ENCODE assay signal across 9 cellular contexts in the genomic region with DNA sequence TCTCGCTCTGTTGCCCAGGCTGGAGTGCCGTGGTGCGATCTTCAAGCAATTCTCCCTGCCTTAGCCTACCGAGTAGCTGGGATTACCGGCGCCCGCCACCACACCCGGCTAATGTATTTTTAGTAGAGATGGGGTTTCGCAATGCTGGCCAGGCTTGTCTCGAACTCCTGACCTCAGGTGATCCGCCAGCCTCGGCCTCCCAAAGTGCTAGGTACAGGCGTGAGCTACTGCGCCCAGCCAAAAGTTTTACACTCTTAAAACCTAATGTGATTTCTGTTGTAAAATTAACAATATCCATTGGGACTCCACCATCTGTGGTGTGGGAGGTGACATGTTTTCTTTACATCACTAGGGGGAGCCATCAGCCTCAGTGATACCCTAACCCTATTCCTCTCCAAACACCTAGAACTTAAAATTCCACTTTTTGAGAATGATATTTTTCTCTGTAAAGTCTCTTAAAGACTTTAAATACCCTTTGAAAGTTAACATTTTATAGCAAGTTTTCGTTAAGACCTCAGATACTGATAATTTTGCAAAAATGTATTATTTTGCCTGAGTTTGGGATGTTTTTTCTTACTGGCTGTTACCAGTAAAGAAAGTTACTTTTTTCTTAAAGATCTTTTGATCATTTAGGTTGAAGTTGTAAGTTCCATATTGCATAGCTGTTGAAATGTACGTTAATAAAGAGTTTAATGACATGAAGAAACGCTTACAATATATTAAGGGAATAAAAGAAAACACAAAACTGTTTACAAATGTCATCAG. TPM values are rescaled to one million over a fixed set of nuclear protein-coding genes. Genes with fewer than 3 reads are reported as not detected.
DNase-seq lines count a peak whose midpoint lies in the region; ATAC-seq and TF ChIP-seq lines count a peak whose summit lies in the region.
"Had no signal": no experiment of that assay in that cellular context is flagged by ENCODE, and none has a peak within 500 bp of the region (broad histone marks: within the 10 kb centered on the region; RNA-seq: fewer than 3 reads in every experiment).

No MANE protein-coding gene starts in this region.

- H2BK120ac ChIP-seq in trophoblast cell (ENCODE audit: insufficient read depth, low read length, poor library complexity) = no peak overlapping the region

- no peaks in the 10 kb centered on the region for H3K4me1 Mint-ChIP-seq in CD4-positive, alpha-beta memory T cell
- peaks cover 7% of the 10 kb centered on the region for H3K4me1 Mint-ChIP-seq in WTC11

- no peak overlapping the region for H3K23ac ChIP-seq in trophoblast cell (ENCODE audit: low read length)

- no peak overlapping the region for H4K91ac ChIP-seq in trophoblast cell (ENCODE audit: low read depth, low read length)

- intact Hi-C loops in CD4-positive, alpha-beta memory T cell (cut with micrococcal nuclease) = loop anchor here (1.0 to 10.0 kb wide), 5 partner anchors 63 to 709 kb away; partner anchors contain the start of genes CEBPZ and NDUFAF7

- CTCF ChIA-PET in CD4-positive, alpha-beta memory T cell (lab: Charles Lee; ENCODE audit: partially characterized antibody) = interaction anchor here (0.6 to 3.0 kb wide), 23 partner anchors 8 to 709 kb away, joined by 3 to 25 read pairs (median 4); partner anchors contain the start of genes CEBPZ, CEBPZOS, EIF2AK2 and NDUFAF7
- CTCF ChIA-PET in WTC11 (lab: Charles Lee) = interaction anchor here (0.6 to 1.7 kb wide), 11 partner anchors 9 to 97 kb away, joined by 3 to 6 read pairs (median 4); partner anchors contain the start of genes CEBPZ, EIF2AK2 and NDUFAF7

- no peaks in the 10 kb centered on the region for H3K27me3 ChIP-seq in CD4-positive, alpha-beta memory T cell (ENCODE audit: insufficient read depth, low read length)
- H3K27me3 ChIP-seq in trophoblast cell (ENCODE audit: insufficient read depth, low read length) = no peaks in the 10 kb centered on the region

- ATAC-seq in GM18868 (IDR thresholded peaks at IDR 0.05; ENCODE audit: unreplicated experiment) (peak; percentile 74), WTC11 (peak; percentile 99), GM19328 (IDR thresholded peaks at IDR 0.05; ENCODE audit: unreplicated experiment) (no peak), HG02678 (IDR thresholded peaks at IDR 0.05; ENCODE audit: unreplicated experiment) (no peak)

- H3K4me3 ChIP-seq in CD4-positive, alpha-beta memory T cell (ENCODE audit: low read length in 2 of 2) = no peak overlapping the region
- H3K4me3 ChIP-seq in fibroblast of villous mesenchyme (ENCODE audit: low read depth, low read length) (no peak overlapping the region), trophoblast cell (ENCODE audit: low read depth, low read length) (no peak overlapping the region)

- no peak overlapping the region for H2BK5ac ChIP-seq in trophoblast cell (ENCODE audit: low read depth, low read length, poor library complexity)

- no peaks in the 10 kb centered on the region for H3K79me2 ChIP-seq in trophoblast cell (ENCODE audit: control insufficient read depth, insufficient read depth, low read length, poor library complexity)

- H3K27ac ChIP-seq in CD4-positive, alpha-beta memory T cell (ENCODE audit: low read depth, low read length) = no peak overlapping the region
- no peak overlapping the region for H3K27ac ChIP-seq in trophoblast cell (ENCODE audit: low read depth, low read length)

- no peak overlapping the region for H3K9ac ChIP-seq in trophoblast cell (ENCODE audit: low read length)

- no peak overlapping the region for H3K14ac ChIP-seq in trophoblast cell (ENCODE audit: low read length)

- H3K4me3 Mint-ChIP-seq in CD4-positive, alpha-beta memory T cell = no peak overlapping the region
- no peak overlapping the region for H3K4me3 Mint-ChIP-seq in WTC11
- H3K4me3 Mint-ChIP-seq: T-helper 1 cell treated with Interleukin-12 subunit alpha and Interleukin-12 subunit beta and Interleukin-4 antibody, amounts not matched to agents 30 μg/mL and 1 μg/mL, for 36 hours had no signal

- TF ChIP-seq CTCF in WTC11 (IDR thresholded peaks at IDR 0.05) (peak; percentile 67), fibroblast of villous mesenchyme (IDR thresholded peaks at IDR 0.05; ENCODE audit: insufficient read depth, low read depth, low read length) (peak; percentile 80)

- POLR2A ChIA-PET in CD4-positive, alpha-beta memory T cell (lab: Charles Lee; ENCODE audit: partially characterized antibody) = interaction anchor here (1.4 kb wide), 1 partner anchor 28 kb away, joined by 4 read pairs; no protein-coding TSS in a partner anchor
- POLR2A ChIA-PET in WTC11 (lab: Charles Lee) = no interaction called here

- H3K27me3 Mint-ChIP-seq in CD4-positive, alpha-beta memory T cell = no peaks in the 10 kb centered on the region
- H3K27me3 Mint-ChIP-seq in WTC11 (ENCODE audit: low read depth) = no peaks in the 10 kb centered on the region

- H3K36me3 Mint-ChIP-seq in CD4-positive, alpha-beta memory T cell = peaks cover 0 to 5% of the 10 kb centered on the region in 2 donors
- H3K36me3 Mint-ChIP-seq in WTC11 = peaks cover 22% of the 10 kb centered on the region

- H3K18ac ChIP-seq in trophoblast cell (ENCODE audit: low read length) = no peak overlapping the region

- H2AK5ac ChIP-seq in trophoblast cell (ENCODE audit: low read length) = no peak overlapping the region

- no peak overlapping the region for H4K12ac ChIP-seq in trophoblast cell (ENCODE audit: low read depth, low read length)

- DNase-seq in CD4-positive, alpha-beta memory T cell = peak in 4 of 5 donors; percentile 32 to 45 (median 36)
- DNase-seq in NCI-H1694 treated with DMSO at 0.1 percent for 48 hours (lab: John Stamatoyannopoulos, UW) (peak; percentile 53), WTC11 (ENCODE audit: low spot score) (peak; percentile 37), fibroblast of villous mesenchyme (ENCODE audit: low read depth) (peak; percentile 62), trophoblast cell (peak; percentile 44 to 68)

- no peaks in the 10 kb centered on the region for H3K79me1 ChIP-seq in trophoblast cell (ENCODE audit: low read length)

- H4K8ac ChIP-seq in trophoblast cell (ENCODE audit: low read depth, low read length) = no peak overlapping the region

- H3K27ac Mint-ChIP-seq in CD4-positive, alpha-beta memory T cell = no peak overlapping the region
- H3K27ac Mint-ChIP-seq in WTC11 = peak overlapping the region; percentile 72; the same call in 1 of the 2 replicates
- H3K27ac Mint-ChIP-seq: T-helper 1 cell treated with Interleukin-12 subunit alpha and Interleukin-12 subunit beta and Interleukin-4 antibody, amounts not matched to agents 30 μg/mL and 1 μg/mL, for 36 hours had no signal

- H2AFZ ChIP-seq in trophoblast cell (ENCODE audit: insufficient read depth, low read length, poor library complexity) = no peak overlapping the region

- no peaks in the 10 kb centered on the region for H3K4me1 ChIP-seq in CD4-positive, alpha-beta memory T cell (ENCODE audit: insufficient read depth, low read length)
- H3K4me1 ChIP-seq in trophoblast cell (ENCODE audit: control insufficient read depth in 1 of 2, insufficient read depth in 2 of 2, low read length in 2 of 2) = no peaks in the 10 kb centered on the region

- no peak overlapping the region for H3K4ac ChIP-seq in trophoblast cell (ENCODE audit: low read depth, low read length)

- H3K9me3 ChIP-seq in CD4-positive, alpha-beta memory T cell (ENCODE audit: control insufficient read depth in 1 of 2, low read length in 2 of 2) = no peaks in the 10 kb centered on the region
- H3K9me3 ChIP-seq in trophoblast cell (ENCODE audit: insufficient read depth, low read depth, low read length) = no peaks in the 10 kb centered on the region

- no peaks in the 10 kb centered on the region for H3K36me3 ChIP-seq in CD4-positive, alpha-beta memory T cell (ENCODE audit: insufficient read depth, low read length)
- H3K36me3 ChIP-seq in trophoblast cell (ENCODE audit: control insufficient read depth in 1 of 2, insufficient read depth in 2 of 2, low read length in 2 of 2) = no peaks in the 10 kb centered on the region

- WGBS in trophoblast cell (ENCODE audit: extremely low coverage, insufficient coverage, insufficient read length) = no CpG with 5 or more reads among the region's 17 CpGs

- peaks cover 0 to 23% (median 16%) of the 10 kb centered on the region in 8 donors for H3K9me3 Mint-ChIP-seq in CD4-positive, alpha-beta memory T cell
- H3K9me3 Mint-ChIP-seq in WTC11 = peaks cover 24% of the 10 kb centered on the region

- no peak overlapping the region for H3K4me2 ChIP-seq in trophoblast cell (ENCODE audit: low read length)

- H2BK12ac ChIP-seq in trophoblast cell (ENCODE audit: low read length) = no peak overlapping the region

TF ChIP-seq in WTC11, 78 proteins besides CTCF, POLR2A, EP300 and RAD21:
- peak; percentile 82; the same call in 1 of the 2 replicates for TF ChIP-seq ZNF121 (CRISPR knock-in tag; IDR thresholded peaks at IDR 0.05)
- no peak for TF ChIP-seq ERG (CRISPR knock-in tag; IDR thresholded peaks at IDR 0.05)

RNA-seq across cellular contexts. Expression of gene EIF2AK2, which starts 11.6 kb away (rescaled TPM):
- 10 to 100 TPM; 28.8 to 31.6 TPM for total RNA-seq in CD4-positive, alpha-beta memory T cell
- polyA plus RNA-seq in CD4-positive, alpha-beta memory T cell = 10 to 100 TPM; 14.6 to 44.1 TPM
- total RNA-seq in WTC11 (2021) (34.2 to 42.3 TPM (median 40.7 TPM) in 3 replicates), fibroblast of villous mesenchyme (40.3 and 48.4 TPM in 2 replicates)
- polyA plus RNA-seq in trophoblast cell (2013) = 24.4 and 26.5 TPM in 2 replicates

RNA-seq across cellular contexts. Expression of gene SULT6B1, which starts 20.1 kb away (rescaled TPM):
- not detected for total RNA-seq in CD4-positive, alpha-beta memory T cell
- not detected for polyA plus RNA-seq in CD4-positive, alpha-beta memory T cell
- total RNA-seq in WTC11 (2021) = not detected in 3 replicates
- not detected in 2 replicates for total RNA-seq in fibroblast of villous mesenchyme
- not detected in 2 replicates for polyA plus RNA-seq in trophoblast cell (2013)

RNA-seq across cellular contexts. Expression of gene CEBPZOS, which starts 27.9 kb away (rescaled TPM):
- 10 to 100 TPM; 39.6 to 41.0 TPM for total RNA-seq in CD4-positive, alpha-beta memory T cell
- 10 to 100 TPM; 41.3 to 44.8 TPM for polyA plus RNA-seq in CD4-positive, alpha-beta memory T cell
- total RNA-seq in WTC11 (2021) = 123 to 136 TPM (median 129 TPM) in 3 replicates
- 14.8 and 19.4 TPM in 2 replicates for total RNA-seq in fibroblast of villous mesenchyme
- polyA plus RNA-seq in trophoblast cell (2013) = 21.9 and 22.7 TPM in 2 replicates

Comparison
In these comparisons a context has a peak if more than half of its experiments do, and no peak if none do; other contexts are left out.
1. ATAC-seq: peak in GM18868 (single experiment) and WTC11 (single experiment); none in GM19328 (single experiment) and HG02678 (single experiment).
2. Peak in every context shown above with its lines, with median percentiles within 50 percentile points of each other: DNase-seq.